ENCODE assay signal across 1 cellular context in the genomic region with DNA sequence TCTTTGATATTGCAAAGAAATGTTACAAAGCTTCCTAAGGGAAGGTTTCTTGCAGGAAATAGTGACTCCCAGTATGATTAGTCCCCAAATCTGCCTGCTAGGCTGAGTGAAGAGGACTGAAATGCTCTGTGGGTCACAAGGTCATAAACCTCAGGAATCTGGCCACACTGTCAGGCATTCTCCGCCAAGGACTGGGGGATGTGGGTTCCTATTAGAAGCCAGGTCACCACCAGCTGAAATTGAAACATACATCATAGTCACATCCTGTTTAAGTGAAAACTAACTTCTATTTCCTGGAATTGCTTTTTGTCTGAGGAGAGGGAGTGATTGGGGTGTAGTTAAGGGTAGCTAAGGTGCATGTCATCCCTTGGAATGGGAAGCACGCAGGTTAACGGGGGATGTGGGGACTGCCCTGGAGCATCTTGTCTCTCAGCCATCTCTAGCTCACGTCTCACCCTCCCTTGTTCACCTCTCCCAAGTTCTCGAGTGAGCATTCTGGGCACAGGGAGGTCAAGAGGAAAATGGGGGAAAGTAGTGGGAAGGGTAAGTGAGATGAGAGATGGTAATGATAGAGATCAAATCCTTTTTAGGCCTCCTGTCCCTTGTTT.
TF ChIP-seq lines count a peak whose summit lies in the region.

No MANE protein-coding gene starts in this region.

TF ChIP-seq in IMR-90, 13 proteins besides CTCF, POLR2A, EP300 and RAD21:
- no peak for TF ChIP-seq ELK1 (IDR thresholded peaks at IDR 0.05; ENCODE audit: borderline replicate concordance, low read depth, low read length)
- no peak for TF ChIP-seq BHLHE40 (IDR thresholded peaks at IDR 0.05; ENCODE audit: low read depth, low read length)
- no peak for TF ChIP-seq CEBPB (IDR thresholded peaks at IDR 0.05; ENCODE audit: low read depth, low read length)
- TF ChIP-seq MAZ (IDR thresholded peaks at IDR 0.05; ENCODE audit: borderline replicate concordance, low read depth, low read length), result no peak
- TF ChIP-seq MAFK (IDR thresholded peaks at IDR 0.05; ENCODE audit: low read depth, low read length), result no peak
- TF ChIP-seq CHD1 (IDR thresholded peaks at IDR 0.05; ENCODE audit: low read depth, low read length), result no peak
- no peak for TF ChIP-seq RCOR1 (IDR thresholded peaks at IDR 0.05; ENCODE audit: insufficient replicate concordance, low read length)
- TF ChIP-seq FOS (IDR thresholded peaks at IDR 0.05; ENCODE audit: low read depth, low read length), result no peak
- no peak for TF ChIP-seq RFX5 (IDR thresholded peaks at IDR 0.05; ENCODE audit: low read depth, low read length)
- no peak for TF ChIP-seq SMC3 (IDR thresholded peaks at IDR 0.05; ENCODE audit: low read depth, low read length)
- no peak for TF ChIP-seq MXI1 (IDR thresholded peaks at IDR 0.05; ENCODE audit: borderline replicate concordance, low read depth, low read length)
- no peak for TF ChIP-seq NFE2L2 (IDR thresholded peaks at IDR 0.05; ENCODE audit: low read depth, low read length)
- no peak for TF ChIP-seq USF2 (IDR thresholded peaks at IDR 0.05; ENCODE audit: low read depth, low read length)
